ENCODE assay signal across 8 cellular contexts in the genomic region with DNA sequence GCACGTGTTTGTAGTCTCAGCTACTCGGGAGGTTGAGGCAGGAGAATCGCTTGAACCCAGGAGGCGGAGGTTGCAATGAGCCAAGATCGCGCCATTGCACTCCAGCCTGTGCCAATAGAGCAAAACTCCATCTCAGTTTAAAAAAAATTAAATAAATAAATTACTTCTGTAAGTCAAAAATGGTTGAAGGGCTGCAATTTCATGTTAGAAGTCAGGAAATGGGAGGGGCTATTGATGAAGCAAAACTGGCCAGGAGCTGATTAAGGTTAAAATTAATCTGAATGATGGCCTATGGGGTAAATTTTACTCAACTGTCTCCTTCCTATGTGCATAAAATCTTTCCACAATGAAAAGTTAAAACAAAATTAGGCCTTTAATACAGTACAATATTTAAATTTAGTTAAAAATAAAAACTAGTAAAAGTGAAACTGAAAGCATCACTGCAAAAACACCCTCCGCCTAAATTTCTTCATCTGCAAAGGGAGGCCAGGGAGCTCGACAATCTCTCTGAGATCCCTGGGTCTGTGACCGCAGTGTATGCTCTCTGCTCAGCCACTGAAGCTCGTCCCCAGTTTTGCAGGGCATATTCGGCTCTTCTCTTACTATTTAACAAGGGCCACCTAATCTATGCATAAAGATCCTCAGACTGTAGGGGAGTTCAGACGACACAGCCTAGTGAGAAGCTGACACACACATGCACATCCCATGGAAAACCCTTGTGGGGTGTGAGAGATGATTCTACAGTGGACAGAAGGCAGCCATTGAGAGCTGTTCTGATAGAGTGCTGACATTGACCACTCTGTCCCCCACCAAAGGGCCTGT.
DNase-seq lines count a peak whose midpoint lies in the region; ATAC-seq, FAIRE-seq and TF ChIP-seq lines count a peak whose summit lies in the region.

No MANE protein-coding gene starts in this region.

- peak; percentile 29 for ATAC-seq in HG02870 (IDR thresholded peaks at IDR 0.05; ENCODE audit: unreplicated experiment)
- no peak for ATAC-seq in GM19023 (IDR thresholded peaks at IDR 0.05; ENCODE audit: unreplicated experiment)

- TF ChIP-seq CTCF in brain microvascular endothelial cell (IDR thresholded peaks at IDR 0.05; ENCODE audit: low read depth, low read length, missing control alignments), result no peak
- TF ChIP-seq CTCF in neutrophil (IDR thresholded peaks at IDR 0.05), result no peak

- H3K36me3 ChIP-seq in brain microvascular endothelial cell (replicated peaks) (peaks cover 7% of the 10 kb centered on the region), neutrophil (peaks cover 49% of the 10 kb centered on the region)

- H3K27ac ChIP-seq in brain microvascular endothelial cell (peak overlapping the region; percentile 60), neutrophil (peak overlapping the region; percentile 91)

- H3K27me3 ChIP-seq in brain microvascular endothelial cell (replicated peaks), result no peaks in the 10 kb centered on the region
- H3K27me3 ChIP-seq in neutrophil, result no peaks in the 10 kb centered on the region

- DNase-seq in GM18507 (ENCODE audit: extremely low spot score, insufficient read length, low read depth) (peak; percentile 47), SIG-M5 (lab: John Stamatoyannopoulos, UW) (peak; percentile 3), brain microvascular endothelial cell (no peak), DMS79 treated with DMSO at 0.1 percent for 48 hours (lab: John Stamatoyannopoulos, UW) (no peak), NCI-H226 (no peak)

- H3K9me3 ChIP-seq in neutrophil, result no peaks in the 10 kb centered on the region

- peaks cover 37 to 42% of the 10 kb centered on the region in 2 experiments for H3K4me1 ChIP-seq in neutrophil (ENCODE audit: control insufficient read depth in 1 of 2, insufficient read depth in 1 of 2, low read depth in 1 of 2, low read length in 1 of 2)

- H3K4me3 ChIP-seq in brain microvascular endothelial cell (ENCODE audit: low read depth, low read length), result no peak overlapping the region
- H3K4me3 ChIP-seq in neutrophil (ENCODE audit: low read depth in 1 of 2, low read length in 1 of 2), result peak overlapping the region; percentile 47 to 56

- in situ Hi-C loops in brain microvascular endothelial cell (cut with HindIII; ENCODE audit: low pct_ligation_motif_present, low sequenced_read_pairs), result no loop called here

- FAIRE-seq in GM18507 (lab: Jason Lieb, UNC), result peak; percentile 90

Comparison
In these comparisons a context has a peak if more than half of its experiments do, and no peak if none do; other contexts are left out.
1. DNase-seq: peak in GM18507 (single experiment) and SIG-M5 (single experiment); none in brain microvascular endothelial cell (single experiment), DMS79 treated with DMSO at 0.1 percent for 48 hours (single experiment) and NCI-H226 (single experiment).